Comparison of ENCODE assay signal across 1 cellular context in the genomic region with DNA sequence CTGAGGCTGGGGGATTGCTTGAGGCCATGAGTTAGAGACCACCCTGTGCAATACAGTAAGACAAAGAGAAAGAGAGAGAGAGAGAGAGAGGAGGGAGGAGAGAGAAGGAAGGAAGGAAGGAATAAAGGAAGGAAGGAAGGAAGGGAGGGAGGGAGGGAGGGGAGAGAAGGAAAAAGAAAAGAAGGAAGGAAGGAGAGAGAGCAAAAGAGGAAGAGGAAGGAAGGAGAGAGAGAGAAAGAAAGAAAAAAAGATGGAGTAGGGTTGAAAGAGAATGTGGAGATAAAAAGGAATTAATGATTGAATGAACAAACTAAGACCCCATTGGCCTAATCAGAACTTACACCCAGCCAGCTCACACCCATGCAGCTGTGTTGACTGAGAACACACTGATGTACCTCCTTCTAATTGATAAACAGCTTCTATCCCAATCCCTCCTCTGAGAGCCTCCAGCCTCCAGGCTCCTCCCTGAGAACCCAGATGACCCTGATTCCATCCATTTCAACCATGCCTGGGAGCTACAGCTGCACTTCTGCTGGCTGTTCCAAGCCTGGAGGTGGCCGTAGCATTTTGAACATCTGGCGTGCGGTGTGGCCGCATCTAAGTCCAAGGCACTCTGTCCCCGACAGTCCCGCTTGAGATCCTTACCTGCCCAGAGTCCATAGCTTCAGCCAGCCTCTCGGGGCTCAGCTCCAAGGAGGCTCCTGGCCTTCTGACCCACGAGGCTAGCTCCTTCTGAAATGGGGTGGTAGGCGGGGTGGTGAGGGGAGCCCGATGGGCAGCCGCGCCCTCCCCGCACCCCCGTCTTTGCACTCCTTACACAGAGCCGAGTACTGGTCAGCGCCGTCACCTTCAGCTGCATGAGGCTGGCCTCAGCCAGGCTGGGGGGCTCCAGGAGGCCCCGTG.
A peak's percentile ranks its signal among the peaks of the same experiment; 100 is the strongest.
TF ChIP-seq lines count a peak whose summit lies in the region.

No MANE protein-coding gene starts in this region.

TF ChIP-seq in HepG2, 621 proteins besides CTCF, POLR2A, EP300 and RAD21 (continued from another document):
- TF ChIP-seq, protein P1, sequence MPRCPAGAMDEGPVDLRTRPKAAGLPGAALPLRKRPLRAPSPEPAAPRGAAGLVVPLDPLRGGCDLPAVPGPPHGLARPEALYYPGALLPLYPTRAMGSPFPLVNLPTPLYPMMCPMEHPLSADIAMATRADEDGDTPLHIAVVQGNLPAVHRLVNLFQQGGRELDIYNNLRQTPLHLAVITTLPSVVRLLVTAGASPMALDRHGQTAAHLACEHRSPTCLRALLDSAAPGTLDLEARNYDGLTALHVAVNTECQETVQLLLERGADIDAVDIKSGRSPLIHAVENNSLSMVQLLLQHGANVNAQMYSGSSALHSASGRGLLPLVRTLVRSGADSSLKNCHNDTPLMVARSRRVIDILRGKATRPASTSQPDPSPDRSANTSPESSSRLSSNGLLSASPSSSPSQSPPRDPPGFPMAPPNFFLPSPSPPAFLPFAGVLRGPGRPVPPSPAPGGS (CRISPR knock-in tag; IDR thresholded peaks at IDR 0.05): peak; percentile 6; the same call in 1 of the 2 replicates
- 0 out of 2 replicates have a peak, but pooled peaks have one; percentile 11 for TF ChIP-seq ELF1 (CRISPR knock-in tag; IDR thresholded peaks at IDR 0.05)
- no peak for TF ChIP-seq JARID2 (CRISPR knock-in tag; IDR thresholded peaks at IDR 0.05; ENCODE audit: insufficient replicate concordance)
- TF ChIP-seq, protein P2, sequence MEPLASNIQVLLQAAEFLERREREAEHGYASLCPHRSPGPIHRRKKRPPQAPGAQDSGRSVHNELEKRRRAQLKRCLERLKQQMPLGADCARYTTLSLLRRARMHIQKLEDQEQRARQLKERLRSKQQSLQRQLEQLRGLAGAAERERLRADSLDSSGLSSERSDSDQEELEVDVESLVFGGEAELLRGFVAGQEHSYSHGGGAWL (CRISPR knock-in tag; IDR thresholded peaks at IDR 0.05): no peak
- TF ChIP-seq IRX3 (CRISPR knock-in tag; IDR thresholded peaks at IDR 0.05; ENCODE audit: borderline replicate concordance, low read depth): no peak
- TF ChIP-seq KLF16 (CRISPR knock-in tag; IDR thresholded peaks at IDR 0.05): peak in 1 of 2 experiments; percentile 42; a peak in 2 of 4 replicates
- TF ChIP-seq JUND (CRISPR knock-in tag; IDR thresholded peaks at IDR 0.05): no peak
- TF ChIP-seq MXI1 (IDR thresholded peaks at IDR 0.05; ENCODE audit: borderline replicate concordance, low read depth, low read length): no peak
- TF ChIP-seq ZNF644 (CRISPR knock-in tag; IDR thresholded peaks at IDR 0.05; ENCODE audit: low read depth): no peak
- TF ChIP-seq ZNF274 (CRISPR knock-in tag; IDR thresholded peaks at IDR 0.05): peak; percentile 24; the same call in 1 of the 2 replicates
